ENCODE assay signal across 1 cellular context in the genomic region with DNA sequence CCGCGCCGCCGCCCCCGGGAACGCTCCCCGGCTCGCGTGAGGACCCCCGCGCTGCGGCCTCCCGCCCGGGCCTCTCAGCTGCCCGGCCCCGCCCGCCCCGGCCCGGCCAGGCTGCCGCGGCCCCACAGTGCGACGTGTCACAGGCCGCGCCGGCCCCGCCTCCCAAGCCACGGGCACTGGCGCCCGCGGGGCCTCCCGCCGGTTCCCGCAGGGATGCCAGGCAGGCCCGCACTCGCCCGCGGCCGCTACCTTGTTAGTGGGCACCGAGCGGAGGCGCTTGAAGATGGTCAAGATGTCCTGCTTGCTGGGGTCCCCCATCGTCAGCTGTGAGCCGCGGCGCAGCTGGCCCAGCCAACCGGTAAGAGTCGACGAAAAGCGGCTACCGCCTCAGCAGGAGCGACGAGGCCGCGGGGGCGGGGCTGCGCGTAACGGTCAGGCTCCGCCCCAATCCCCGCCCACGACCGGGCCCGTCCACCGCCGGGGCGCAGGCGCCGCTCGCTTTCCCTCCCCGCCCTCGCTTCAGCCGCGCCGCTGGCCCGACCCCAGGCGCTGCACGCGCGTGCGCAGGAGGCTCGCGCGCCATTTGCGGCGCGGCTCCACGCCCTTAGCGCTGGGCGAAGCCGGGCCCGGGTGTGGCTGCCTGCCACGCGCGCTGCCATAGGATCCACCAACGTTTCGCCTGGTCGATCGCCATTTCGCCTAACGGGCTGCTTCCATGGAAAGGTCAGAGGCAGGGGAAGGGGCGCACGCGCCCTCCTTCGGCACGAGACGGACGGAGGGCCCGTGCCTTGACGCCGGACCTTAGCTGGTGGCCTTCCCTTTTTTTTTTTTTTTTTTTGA.
TF ChIP-seq lines count a peak whose summit lies in the region.

A gene with protein sequence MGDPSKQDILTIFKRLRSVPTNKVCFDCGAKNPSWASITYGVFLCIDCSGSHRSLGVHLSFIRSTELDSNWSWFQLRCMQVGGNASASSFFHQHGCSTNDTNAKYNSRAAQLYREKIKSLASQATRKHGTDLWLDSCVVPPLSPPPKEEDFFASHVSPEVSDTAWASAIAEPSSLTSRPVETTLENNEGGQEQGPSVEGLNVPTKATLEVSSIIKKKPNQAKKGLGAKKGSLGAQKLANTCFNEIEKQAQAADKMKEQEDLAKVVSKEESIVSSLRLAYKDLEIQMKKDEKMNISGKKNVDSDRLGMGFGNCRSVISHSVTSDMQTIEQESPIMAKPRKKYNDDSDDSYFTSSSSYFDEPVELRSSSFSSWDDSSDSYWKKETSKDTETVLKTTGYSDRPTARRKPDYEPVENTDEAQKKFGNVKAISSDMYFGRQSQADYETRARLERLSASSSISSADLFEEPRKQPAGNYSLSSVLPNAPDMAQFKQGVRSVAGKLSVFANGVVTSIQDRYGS (minus strand): TSS at position 409 of the 840 bp plus-strand sequence. CDS start 91 bp downstream, at position 318.

TF ChIP-seq in GM12878, 131 proteins besides CTCF, POLR2A, EP300 and RAD21 (continued from another document):
- TF ChIP-seq, protein P1, sequence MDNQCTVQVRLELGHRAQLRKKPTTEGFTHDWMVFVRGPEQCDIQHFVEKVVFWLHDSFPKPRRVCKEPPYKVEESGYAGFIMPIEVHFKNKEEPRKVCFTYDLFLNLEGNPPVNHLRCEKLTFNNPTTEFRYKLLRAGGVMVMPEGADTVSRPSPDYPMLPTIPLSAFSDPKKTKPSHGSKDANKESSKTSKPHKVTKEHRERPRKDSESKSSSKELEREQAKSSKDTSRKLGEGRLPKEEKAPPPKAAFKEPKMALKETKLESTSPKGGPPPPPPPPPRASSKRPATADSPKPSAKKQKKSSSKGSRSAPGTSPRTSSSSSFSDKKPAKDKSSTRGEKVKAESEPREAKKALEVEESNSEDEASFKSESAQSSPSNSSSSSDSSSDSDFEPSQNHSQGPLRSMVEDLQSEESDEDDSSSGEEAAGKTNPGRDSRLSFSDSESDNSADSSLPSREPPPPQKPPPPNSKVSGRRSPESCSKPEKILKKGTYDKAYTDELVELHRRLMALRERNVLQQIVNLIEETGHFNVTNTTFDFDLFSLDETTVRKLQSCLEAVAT (IDR thresholded peaks at IDR 0.05), result peak; percentile 90
- peak; percentile 65; the same call in 1 of the 2 replicates for TF ChIP-seq PAX5 (IDR thresholded peaks at IDR 0.05; ENCODE audit: borderline replicate concordance, low read depth, low read length)
- peak; percentile 81; the same call in 1 of the 2 replicates for TF ChIP-seq ZNF207 (IDR thresholded peaks at IDR 0.05; ENCODE audit: borderline replicate concordance)
- peak; percentile 53; the same call in 1 of the 2 replicates for TF ChIP-seq ASH2L (IDR thresholded peaks at IDR 0.05; ENCODE audit: borderline replicate concordance, low read depth)
- TF ChIP-seq, protein P2, sequence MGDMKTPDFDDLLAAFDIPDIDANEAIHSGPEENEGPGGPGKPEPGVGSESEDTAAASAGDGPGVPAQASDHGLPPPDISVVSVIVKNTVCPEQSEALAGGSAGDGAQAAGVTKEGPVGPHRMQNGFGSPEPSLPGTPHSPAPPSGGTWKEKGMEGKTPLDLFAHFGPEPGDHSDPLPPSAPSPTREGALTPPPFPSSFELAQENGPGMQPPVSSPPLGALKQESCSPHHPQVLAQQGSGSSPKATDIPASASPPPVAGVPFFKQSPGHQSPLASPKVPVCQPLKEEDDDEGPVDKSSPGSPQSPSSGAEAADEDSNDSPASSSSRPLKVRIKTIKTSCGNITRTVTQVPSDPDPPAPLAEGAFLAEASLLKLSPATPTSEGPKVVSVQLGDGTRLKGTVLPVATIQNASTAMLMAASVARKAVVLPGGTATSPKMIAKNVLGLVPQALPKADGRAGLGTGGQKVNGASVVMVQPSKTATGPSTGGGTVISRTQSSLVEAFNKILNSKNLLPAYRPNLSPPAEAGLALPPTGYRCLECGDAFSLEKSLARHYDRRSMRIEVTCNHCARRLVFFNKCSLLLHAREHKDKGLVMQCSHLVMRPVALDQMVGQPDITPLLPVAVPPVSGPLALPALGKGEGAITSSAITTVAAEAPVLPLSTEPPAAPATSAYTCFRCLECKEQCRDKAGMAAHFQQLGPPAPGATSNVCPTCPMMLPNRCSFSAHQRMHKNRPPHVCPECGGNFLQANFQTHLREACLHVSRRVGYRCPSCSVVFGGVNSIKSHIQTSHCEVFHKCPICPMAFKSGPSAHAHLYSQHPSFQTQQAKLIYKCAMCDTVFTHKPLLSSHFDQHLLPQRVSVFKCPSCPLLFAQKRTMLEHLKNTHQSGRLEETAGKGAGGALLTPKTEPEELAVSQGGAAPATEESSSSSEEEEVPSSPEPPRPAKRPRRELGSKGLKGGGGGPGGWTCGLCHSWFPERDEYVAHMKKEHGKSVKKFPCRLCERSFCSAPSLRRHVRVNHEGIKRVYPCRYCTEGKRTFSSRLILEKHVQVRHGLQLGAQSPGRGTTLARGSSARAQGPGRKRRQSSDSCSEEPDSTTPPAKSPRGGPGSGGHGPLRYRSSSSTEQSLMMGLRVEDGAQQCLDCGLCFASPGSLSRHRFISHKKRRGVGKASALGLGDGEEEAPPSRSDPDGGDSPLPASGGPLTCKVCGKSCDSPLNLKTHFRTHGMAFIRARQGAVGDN (IDR thresholded peaks at IDR 0.05), result peak; percentile 99
- peak; percentile 76; the same call in 1 of the 2 replicates for TF ChIP-seq RB1 (IDR thresholded peaks at IDR 0.05; ENCODE audit: borderline replicate concordance)
- TF ChIP-seq DPF2 (IDR thresholded peaks at IDR 0.05), result peak; percentile 78
- TF ChIP-seq NRF1 (conservative IDR thresholded peaks at IDR 0.05; ENCODE audit: low read depth, low read length), result peak; percentile 92
- TF ChIP-seq FOXK2 (IDR thresholded peaks at IDR 0.05), result no peak
- TF ChIP-seq, protein P3, sequence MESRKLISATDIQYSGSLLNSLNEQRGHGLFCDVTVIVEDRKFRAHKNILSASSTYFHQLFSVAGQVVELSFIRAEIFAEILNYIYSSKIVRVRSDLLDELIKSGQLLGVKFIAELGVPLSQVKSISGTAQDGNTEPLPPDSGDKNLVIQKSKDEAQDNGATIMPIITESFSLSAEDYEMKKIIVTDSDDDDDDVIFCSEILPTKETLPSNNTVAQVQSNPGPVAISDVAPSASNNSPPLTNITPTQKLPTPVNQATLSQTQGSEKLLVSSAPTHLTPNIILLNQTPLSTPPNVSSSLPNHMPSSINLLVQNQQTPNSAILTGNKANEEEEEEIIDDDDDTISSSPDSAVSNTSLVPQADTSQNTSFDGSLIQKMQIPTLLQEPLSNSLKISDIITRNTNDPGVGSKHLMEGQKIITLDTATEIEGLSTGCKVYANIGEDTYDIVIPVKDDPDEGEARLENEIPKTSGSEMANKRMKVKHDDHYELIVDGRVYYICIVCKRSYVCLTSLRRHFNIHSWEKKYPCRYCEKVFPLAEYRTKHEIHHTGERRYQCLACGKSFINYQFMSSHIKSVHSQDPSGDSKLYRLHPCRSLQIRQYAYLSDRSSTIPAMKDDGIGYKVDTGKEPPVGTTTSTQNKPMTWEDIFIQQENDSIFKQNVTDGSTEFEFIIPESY (IDR thresholded peaks at IDR 0.05), result peak; percentile 90
